Comparison of ENCODE assay signal across 26 cellular contexts in genomic region chr13:27654059-27654458, GRCh38.
"Had no signal": no experiment of that assay in that cellular context is flagged by ENCODE, and none has a peak within 500 bp of the region (broad histone marks: within the 10 kb centered on the region; RNA-seq: fewer than 3 reads in every experiment).

No MANE protein-coding gene starts in this region.

- ATAC-seq: stimulated activated effector memory CD8-positive, alpha-beta T cell treated with anti-CD3 and anti-CD28 coated beads, Interleukin-12 subunit alpha, Interleukin-12 subunit beta, amount 100 ng/mL, for 72 hours; stimulated activated memory B cell treated with anti-CD40 and anti-IgM and Interleukin-4, amounts not matched to agents 10 μg/mL and 1 μg/mL and 100 μg/mL, for 72 hours; stimulated activated naive B cell treated with anti-CD40 and anti-IgM and Interleukin-4, amounts not matched to agents 10 μg/mL and 1 μg/mL and 100 μg/mL, for 72 hours; stimulated activated naive CD8-positive, alpha-beta T cell treated with anti-CD3 and anti-CD28 coated beads, Interleukin-15, amount 100 ng/mL, for 72 hours; stimulated activated naive CD8-positive, alpha-beta T cell treated with anti-CD3 and anti-CD28 coated beads, Interleukin-15, Interleukin-2, amounts not matched to agents 100 U/mL and 50 U/mL, for 24 hours; upper lobe of right lung had no signal

- H3K4me3 ChIP-seq: stomach, suprapubic skin, testis, thoracic aorta, thyroid gland, tibial artery, tibial nerve, transverse colon, upper lobe of left lung, upper lobe of right lung, uterus, vagina had no signal

- H3K27me3 ChIP-seq: stomach, suprapubic skin, testis, thyroid gland, tibial artery, tibial nerve, transverse colon, upper lobe of left lung, upper lobe of right lung, uterus, vagina had no signal

- H3K36me3 ChIP-seq: uterus had no signal

- H3K4me1 ChIP-seq: tibial artery, uterus had no signal

- DNase-seq: stimulated activated CD4-positive, alpha-beta T cell treated with anti-CD3 and anti-CD28 coated beads, Interleukin-2, amount 100 ng/mL, for 48 hours; stimulated activated CD4-positive, alpha-beta T cell treated with anti-CD3 and anti-CD28 coated beads, Interleukin-4, amount 100 ng/mL, for 1 hour; stimulated activated CD4-positive, alpha-beta T cell treated with anti-CD3 and anti-CD28 coated beads, Interleukin-4, amount 100 ng/mL, for 24 hours; stimulated activated CD4-positive, alpha-beta T cell treated with anti-CD3 and anti-CD28 coated beads, Interleukin-4, amount 100 ng/mL, for 4 hours; stimulated activated CD8-positive, alpha-beta memory T cell treated with anti-CD3 and anti-CD28 coated beads, Interleukin-4, amount 100 ng/mL, for 48 hours; stimulated activated naive B cell treated with anti-CD40 and anti-IgM and Interleukin-4, amounts not matched to agents 10 μg/mL and 1 μg/mL and 100 μg/mL, for 72 hours; stimulated activated naive CD4-positive, alpha-beta T cell; stimulated activated naive CD4-positive, alpha-beta T cell treated with Interleukin-2 at 50 U/mL for 16 hours; stimulated activated naive CD8-positive, alpha-beta T cell treated with anti-CD3 and anti-CD28 coated beads, Interleukin-15, amount 100 ng/mL, for 72 hours; stimulated activated naive CD8-positive, alpha-beta T cell treated with anti-CD3 and anti-CD28 coated beads, Interleukin-15, Interleukin-2, amounts not matched to agents 100 U/mL and 50 U/mL, for 24 hours; stomach; substantia nigra; testis; thyroid gland; tibial artery; transverse colon; trophoblast cell; upper lobe of left lung; upper lobe of right lung; uterus had no signal

- H3K9me3 ChIP-seq: testis, thyroid gland, tibial artery, upper lobe of right lung, vagina had no signal

- H3K27ac ChIP-seq: stomach, suprapubic skin, testis, thoracic aorta, thyroid gland, tibial artery, tibial nerve, transverse colon, upper lobe of right lung, uterus, vagina had no signal
